ENCODE assay signal across 2 cellular contexts in the genomic region with DNA sequence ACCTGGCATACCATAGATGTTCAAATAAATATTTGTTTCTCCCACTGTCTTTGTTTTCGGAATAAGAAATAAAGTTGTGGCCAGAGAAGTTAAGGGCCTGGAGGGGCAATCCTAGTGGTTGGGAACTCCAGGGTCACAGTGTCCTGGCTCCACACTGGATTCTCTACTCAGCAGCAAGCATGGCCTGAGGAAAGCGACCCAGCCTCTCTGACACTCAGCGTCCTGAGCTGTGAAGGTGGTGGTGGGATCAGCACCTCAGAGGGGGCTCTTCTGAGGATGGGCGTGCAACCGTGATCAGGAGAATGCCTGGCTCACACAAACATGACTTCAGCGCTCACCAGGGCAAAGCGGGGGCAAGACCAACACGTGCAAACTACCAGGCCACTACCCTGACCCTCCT.
TF ChIP-seq lines count a peak whose summit lies in the region.

No MANE protein-coding gene starts in this region.

TF ChIP-seq in GM23338, 12 proteins besides CTCF, POLR2A, EP300 and RAD21:
- TF ChIP-seq, protein P1, sequence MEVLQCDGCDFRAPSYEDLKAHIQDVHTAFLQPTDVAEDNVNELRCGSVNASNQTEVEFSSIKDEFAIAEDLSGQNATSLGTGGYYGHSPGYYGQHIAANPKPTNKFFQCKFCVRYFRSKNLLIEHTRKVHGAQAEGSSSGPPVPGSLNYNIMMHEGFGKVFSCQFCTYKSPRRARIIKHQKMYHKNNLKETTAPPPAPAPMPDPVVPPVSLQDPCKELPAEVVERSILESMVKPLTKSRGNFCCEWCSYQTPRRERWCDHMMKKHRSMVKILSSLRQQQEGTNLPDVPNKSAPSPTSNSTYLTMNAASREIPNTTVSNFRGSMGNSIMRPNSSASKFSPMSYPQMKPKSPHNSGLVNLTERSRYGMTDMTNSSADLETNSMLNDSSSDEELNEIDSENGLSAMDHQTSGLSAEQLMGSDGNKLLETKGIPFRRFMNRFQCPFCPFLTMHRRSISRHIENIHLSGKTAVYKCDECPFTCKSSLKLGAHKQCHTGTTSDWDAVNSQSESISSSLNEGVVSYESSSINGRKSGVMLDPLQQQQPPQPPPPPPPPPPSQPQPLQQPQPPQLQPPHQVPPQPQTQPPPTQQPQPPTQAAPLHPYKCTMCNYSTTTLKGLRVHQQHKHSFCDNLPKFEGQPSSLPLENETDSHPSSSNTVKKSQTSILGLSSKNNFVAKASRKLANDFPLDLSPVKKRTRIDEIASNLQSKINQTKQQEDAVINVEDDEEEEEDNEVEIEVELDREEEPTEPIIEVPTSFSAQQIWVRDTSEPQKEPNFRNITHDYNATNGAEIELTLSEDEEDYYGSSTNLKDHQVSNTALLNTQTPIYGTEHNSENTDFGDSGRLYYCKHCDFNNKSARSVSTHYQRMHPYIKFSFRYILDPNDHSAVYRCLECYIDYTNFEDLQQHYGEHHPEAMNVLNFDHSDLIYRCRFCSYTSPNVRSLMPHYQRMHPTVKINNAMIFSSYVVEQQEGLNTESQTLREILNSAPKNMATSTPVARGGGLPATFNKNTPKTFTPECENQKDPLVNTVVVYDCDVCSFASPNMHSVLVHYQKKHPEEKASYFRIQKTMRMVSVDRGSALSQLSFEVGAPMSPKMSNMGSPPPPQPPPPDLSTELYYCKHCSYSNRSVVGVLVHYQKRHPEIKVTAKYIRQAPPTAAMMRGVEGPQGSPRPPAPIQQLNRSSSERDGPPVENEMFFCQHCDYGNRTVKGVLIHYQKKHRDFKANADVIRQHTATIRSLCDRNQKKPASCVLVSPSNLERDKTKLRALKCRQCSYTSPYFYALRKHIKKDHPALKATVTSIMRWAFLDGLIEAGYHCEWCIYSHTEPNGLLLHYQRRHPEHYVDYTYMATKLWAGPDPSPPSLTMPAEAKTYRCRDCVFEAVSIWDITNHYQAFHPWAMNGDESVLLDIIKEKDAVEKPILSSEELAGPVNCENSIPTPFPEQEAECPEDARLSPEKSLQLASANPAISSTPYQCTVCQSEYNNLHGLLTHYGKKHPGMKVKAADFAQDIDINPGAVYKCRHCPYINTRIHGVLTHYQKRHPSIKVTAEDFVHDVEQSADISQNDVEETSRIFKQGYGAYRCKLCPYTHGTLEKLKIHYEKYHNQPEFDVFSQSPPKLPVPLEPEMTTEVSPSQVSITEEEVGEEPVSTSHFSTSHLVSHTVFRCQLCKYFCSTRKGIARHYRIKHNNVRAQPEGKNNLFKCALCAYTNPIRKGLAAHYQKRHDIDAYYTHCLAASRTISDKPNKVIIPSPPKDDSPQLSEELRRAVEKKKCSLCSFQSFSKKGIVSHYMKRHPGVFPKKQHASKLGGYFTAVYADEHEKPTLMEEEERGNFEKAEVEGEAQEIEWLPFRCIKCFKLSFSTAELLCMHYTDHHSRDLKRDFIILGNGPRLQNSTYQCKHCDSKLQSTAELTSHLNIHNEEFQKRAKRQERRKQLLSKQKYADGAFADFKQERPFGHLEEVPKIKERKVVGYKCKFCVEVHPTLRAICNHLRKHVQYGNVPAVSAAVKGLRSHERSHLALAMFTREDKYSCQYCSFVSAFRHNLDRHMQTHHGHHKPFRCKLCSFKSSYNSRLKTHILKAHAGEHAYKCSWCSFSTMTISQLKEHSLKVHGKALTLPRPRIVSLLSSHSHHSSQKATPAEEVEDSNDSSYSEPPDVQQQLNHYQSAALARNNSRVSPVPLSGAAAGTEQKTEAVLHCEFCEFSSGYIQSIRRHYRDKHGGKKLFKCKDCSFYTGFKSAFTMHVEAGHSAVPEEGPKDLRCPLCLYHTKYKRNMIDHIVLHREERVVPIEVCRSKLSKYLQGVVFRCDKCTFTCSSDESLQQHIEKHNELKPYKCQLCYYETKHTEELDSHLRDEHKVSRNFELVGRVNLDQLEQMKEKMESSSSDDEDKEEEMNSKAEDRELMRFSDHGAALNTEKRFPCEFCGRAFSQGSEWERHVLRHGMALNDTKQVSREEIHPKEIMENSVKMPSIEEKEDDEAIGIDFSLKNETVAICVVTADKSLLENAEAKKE (CRISPR knock-in tag; IDR thresholded peaks at IDR 0.05) = no peak
- TF ChIP-seq EZH2phosphoT487 (IDR thresholded peaks at IDR 0.05; ENCODE audit: unreplicated experiment) (no peak), EZH2 (IDR thresholded peaks at IDR 0.05; ENCODE audit: low read depth, unreplicated experiment) (no peak), STAT1 (IDR thresholded peaks at IDR 0.05; ENCODE audit: unreplicated experiment) (no peak), NANOG (IDR thresholded peaks at IDR 0.05; ENCODE audit: borderline replicate concordance) (no peak), JUNB (IDR thresholded peaks at IDR 0.05; ENCODE audit: unreplicated experiment) (no peak), ZNF114 (CRISPR knock-in tag; IDR thresholded peaks at IDR 0.05) (no peak), CREB1 (CRISPR knock-in tag; IDR thresholded peaks at IDR 0.05; ENCODE audit: low read depth) (no peak), POLR2AphosphoS5 (IDR thresholded peaks at IDR 0.05; ENCODE audit: low read depth) (no peak)
- TF ChIP-seq, protein P2, sequence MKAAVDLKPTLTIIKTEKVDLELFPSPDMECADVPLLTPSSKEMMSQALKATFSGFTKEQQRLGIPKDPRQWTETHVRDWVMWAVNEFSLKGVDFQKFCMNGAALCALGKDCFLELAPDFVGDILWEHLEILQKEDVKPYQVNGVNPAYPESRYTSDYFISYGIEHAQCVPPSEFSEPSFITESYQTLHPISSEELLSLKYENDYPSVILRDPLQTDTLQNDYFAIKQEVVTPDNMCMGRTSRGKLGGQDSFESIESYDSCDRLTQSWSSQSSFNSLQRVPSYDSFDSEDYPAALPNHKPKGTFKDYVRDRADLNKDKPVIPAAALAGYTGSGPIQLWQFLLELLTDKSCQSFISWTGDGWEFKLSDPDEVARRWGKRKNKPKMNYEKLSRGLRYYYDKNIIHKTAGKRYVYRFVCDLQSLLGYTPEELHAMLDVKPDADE (IDR thresholded peaks at IDR 0.05) = no peak

TF ChIP-seq in H1, 55 proteins besides CTCF, POLR2A, EP300 and RAD21:
- no peak for TF ChIP-seq BACH1 (IDR thresholded peaks at IDR 0.05; ENCODE audit: low read length)
- no peak for TF ChIP-seq SUZ12 (IDR thresholded peaks at IDR 0.05; ENCODE audit: low read length)
- TF ChIP-seq, protein P3, sequence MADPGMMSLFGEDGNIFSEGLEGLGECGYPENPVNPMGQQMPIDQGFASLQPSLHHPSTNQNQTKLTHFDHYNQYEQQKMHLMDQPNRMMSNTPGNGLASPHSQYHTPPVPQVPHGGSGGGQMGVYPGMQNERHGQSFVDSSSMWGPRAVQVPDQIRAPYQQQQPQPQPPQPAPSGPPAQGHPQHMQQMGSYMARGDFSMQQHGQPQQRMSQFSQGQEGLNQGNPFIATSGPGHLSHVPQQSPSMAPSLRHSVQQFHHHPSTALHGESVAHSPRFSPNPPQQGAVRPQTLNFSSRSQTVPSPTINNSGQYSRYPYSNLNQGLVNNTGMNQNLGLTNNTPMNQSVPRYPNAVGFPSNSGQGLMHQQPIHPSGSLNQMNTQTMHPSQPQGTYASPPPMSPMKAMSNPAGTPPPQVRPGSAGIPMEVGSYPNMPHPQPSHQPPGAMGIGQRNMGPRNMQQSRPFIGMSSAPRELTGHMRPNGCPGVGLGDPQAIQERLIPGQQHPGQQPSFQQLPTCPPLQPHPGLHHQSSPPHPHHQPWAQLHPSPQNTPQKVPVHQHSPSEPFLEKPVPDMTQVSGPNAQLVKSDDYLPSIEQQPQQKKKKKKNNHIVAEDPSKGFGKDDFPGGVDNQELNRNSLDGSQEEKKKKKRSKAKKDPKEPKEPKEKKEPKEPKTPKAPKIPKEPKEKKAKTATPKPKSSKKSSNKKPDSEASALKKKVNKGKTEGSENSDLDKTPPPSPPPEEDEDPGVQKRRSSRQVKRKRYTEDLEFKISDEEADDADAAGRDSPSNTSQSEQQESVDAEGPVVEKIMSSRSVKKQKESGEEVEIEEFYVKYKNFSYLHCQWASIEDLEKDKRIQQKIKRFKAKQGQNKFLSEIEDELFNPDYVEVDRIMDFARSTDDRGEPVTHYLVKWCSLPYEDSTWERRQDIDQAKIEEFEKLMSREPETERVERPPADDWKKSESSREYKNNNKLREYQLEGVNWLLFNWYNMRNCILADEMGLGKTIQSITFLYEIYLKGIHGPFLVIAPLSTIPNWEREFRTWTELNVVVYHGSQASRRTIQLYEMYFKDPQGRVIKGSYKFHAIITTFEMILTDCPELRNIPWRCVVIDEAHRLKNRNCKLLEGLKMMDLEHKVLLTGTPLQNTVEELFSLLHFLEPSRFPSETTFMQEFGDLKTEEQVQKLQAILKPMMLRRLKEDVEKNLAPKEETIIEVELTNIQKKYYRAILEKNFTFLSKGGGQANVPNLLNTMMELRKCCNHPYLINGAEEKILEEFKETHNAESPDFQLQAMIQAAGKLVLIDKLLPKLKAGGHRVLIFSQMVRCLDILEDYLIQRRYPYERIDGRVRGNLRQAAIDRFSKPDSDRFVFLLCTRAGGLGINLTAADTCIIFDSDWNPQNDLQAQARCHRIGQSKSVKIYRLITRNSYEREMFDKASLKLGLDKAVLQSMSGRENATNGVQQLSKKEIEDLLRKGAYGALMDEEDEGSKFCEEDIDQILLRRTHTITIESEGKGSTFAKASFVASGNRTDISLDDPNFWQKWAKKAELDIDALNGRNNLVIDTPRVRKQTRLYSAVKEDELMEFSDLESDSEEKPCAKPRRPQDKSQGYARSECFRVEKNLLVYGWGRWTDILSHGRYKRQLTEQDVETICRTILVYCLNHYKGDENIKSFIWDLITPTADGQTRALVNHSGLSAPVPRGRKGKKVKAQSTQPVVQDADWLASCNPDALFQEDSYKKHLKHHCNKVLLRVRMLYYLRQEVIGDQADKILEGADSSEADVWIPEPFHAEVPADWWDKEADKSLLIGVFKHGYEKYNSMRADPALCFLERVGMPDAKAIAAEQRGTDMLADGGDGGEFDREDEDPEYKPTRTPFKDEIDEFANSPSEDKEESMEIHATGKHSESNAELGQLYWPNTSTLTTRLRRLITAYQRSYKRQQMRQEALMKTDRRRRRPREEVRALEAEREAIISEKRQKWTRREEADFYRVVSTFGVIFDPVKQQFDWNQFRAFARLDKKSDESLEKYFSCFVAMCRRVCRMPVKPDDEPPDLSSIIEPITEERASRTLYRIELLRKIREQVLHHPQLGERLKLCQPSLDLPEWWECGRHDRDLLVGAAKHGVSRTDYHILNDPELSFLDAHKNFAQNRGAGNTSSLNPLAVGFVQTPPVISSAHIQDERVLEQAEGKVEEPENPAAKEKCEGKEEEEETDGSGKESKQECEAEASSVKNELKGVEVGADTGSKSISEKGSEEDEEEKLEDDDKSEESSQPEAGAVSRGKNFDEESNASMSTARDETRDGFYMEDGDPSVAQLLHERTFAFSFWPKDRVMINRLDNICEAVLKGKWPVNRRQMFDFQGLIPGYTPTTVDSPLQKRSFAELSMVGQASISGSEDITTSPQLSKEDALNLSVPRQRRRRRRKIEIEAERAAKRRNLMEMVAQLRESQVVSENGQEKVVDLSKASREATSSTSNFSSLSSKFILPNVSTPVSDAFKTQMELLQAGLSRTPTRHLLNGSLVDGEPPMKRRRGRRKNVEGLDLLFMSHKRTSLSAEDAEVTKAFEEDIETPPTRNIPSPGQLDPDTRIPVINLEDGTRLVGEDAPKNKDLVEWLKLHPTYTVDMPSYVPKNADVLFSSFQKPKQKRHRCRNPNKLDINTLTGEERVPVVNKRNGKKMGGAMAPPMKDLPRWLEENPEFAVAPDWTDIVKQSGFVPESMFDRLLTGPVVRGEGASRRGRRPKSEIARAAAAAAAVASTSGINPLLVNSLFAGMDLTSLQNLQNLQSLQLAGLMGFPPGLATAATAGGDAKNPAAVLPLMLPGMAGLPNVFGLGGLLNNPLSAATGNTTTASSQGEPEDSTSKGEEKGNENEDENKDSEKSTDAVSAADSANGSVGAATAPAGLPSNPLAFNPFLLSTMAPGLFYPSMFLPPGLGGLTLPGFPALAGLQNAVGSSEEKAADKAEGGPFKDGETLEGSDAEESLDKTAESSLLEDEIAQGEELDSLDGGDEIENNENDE (IDR thresholded peaks at IDR 0.05; ENCODE audit: insufficient replicate concordance, low read length) = no peak
- no peak for TF ChIP-seq JUN (IDR thresholded peaks at IDR 0.05; ENCODE audit: low read depth, low read length)
- TF ChIP-seq, protein P4, sequence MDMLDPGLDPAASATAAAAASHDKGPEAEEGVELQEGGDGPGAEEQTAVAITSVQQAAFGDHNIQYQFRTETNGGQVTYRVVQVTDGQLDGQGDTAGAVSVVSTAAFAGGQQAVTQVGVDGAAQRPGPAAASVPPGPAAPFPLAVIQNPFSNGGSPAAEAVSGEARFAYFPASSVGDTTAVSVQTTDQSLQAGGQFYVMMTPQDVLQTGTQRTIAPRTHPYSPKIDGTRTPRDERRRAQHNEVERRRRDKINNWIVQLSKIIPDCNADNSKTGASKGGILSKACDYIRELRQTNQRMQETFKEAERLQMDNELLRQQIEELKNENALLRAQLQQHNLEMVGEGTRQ (IDR thresholded peaks at IDR 0.05; ENCODE audit: low read length) = no peak
- no peak for TF ChIP-seq BRCA1 (IDR thresholded peaks at IDR 0.05; ENCODE audit: low read depth, low read length)
- no peak for TF ChIP-seq RNF2 (IDR thresholded peaks at IDR 0.05; ENCODE audit: borderline replicate concordance, low read depth, low read length, missing control alignments, poor library complexity, severe bottlenecking)
- TF ChIP-seq KDM1A (IDR thresholded peaks at IDR 0.05; ENCODE audit: borderline replicate concordance, low read length) = no peak
- no peak for TF ChIP-seq BCL11A (IDR thresholded peaks at IDR 0.05; ENCODE audit: low read depth in 2 of 2, low read length in 2 of 2)
- TF ChIP-seq TAF1 (IDR thresholded peaks at IDR 0.05; ENCODE audit: low read depth, low read length) = no peak
- no peak for TF ChIP-seq CREB1 (IDR thresholded peaks at IDR 0.05)
- no peak for TF ChIP-seq EGR1 (IDR thresholded peaks at IDR 0.05; ENCODE audit: borderline replicate concordance, low read depth, low read length)
- TF ChIP-seq ASH2L (IDR thresholded peaks at IDR 0.05; ENCODE audit: low read length) = no peak
- TF ChIP-seq TAF7 (optimal IDR thresholded peaks at IDR 0.05; ENCODE audit: borderline replicate concordance, low read depth, low read length) = no peak
- TF ChIP-seq ZNF274 (IDR thresholded peaks at IDR 0.05; ENCODE audit: borderline replicate concordance, extremely low read depth, low read length) = no peak
- TF ChIP-seq, protein P5, sequence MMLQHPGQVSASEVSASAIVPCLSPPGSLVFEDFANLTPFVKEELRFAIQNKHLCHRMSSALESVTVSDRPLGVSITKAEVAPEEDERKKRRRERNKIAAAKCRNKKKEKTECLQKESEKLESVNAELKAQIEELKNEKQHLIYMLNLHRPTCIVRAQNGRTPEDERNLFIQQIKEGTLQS (IDR thresholded peaks at IDR 0.05; ENCODE audit: insufficient read depth, low read depth, low read length) = no peak
- TF ChIP-seq SRF (IDR thresholded peaks at IDR 0.05; ENCODE audit: low read depth, low read length) = no peak
- no peak for TF ChIP-seq POLR2AphosphoS5 (IDR thresholded peaks at IDR 0.05; ENCODE audit: low read depth, low read length)
- TF ChIP-seq, protein P6, sequence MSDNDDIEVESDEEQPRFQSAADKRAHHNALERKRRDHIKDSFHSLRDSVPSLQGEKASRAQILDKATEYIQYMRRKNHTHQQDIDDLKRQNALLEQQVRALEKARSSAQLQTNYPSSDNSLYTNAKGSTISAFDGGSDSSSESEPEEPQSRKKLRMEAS (IDR thresholded peaks at IDR 0.05) = no peak
